Comparison of ENCODE assay signal across 22 cellular contexts in genomic region chr16:11452746-11453344, GRCh38.
A peak's percentile ranks its signal among the peaks of the same experiment; 100 is the strongest.
DNase-seq lines count a peak whose midpoint lies in the region; ATAC-seq and TF ChIP-seq lines count a peak whose summit lies in the region.
"Had no signal": no experiment of that assay in that cellular context is flagged by ENCODE, and none has a peak within 500 bp of the region (broad histone marks: within the 10 kb centered on the region; RNA-seq: fewer than 3 reads in every experiment).

No MANE protein-coding gene starts in this region.

- H4K20me1 ChIP-seq in PC-3 (ENCODE audit: low read length) = no peaks in the 10 kb centered on the region

- H3K4me3 ChIP-seq in PC-3 (ENCODE audit: low read length) = no peak overlapping the region
- H3K4me3 ChIP-seq in colonic mucosa = no peak overlapping the region
- H3K4me3 ChIP-seq: gastrocnemius medialis, GM12878 had no signal

- no peaks in the 10 kb centered on the region for H3K4me1 ChIP-seq in PC-3 (ENCODE audit: insufficient read depth, low read length)
- no peaks in the 10 kb centered on the region for H3K4me1 ChIP-seq in colonic mucosa
- H3K4me1 ChIP-seq: gastrocnemius medialis had no signal

- CTCF ChIA-PET in PC-3 (lab: Charles Lee) = no interaction called here

- H3K9me3 ChIP-seq in PC-3 (ENCODE audit: low read length) (no peaks in the 10 kb centered on the region), colonic mucosa (no peaks in the 10 kb centered on the region)
- H3K9me3 ChIP-seq: gastrocnemius medialis had no signal

- peaks cover 20% of the 10 kb centered on the region; the same call in 1 of the 2 replicates for H3K27me3 ChIP-seq in PC-3 (ENCODE audit: low read length)
- H3K27me3 ChIP-seq in colonic mucosa = no peaks in the 10 kb centered on the region
- H3K27me3 ChIP-seq: gastrocnemius medialis had no signal

- no peak overlapping the region for H3K27ac ChIP-seq in PC-3 (ENCODE audit: low read length)
- no peak overlapping the region for H3K27ac ChIP-seq in colonic mucosa
- H3K27ac ChIP-seq: gastrocnemius medialis had no signal

- no peak overlapping the region for H3K9ac ChIP-seq in PC-3 (ENCODE audit: low read length)
- H3K9ac ChIP-seq in colonic mucosa (ENCODE audit: low read depth in 2 of 2, low read length in 2 of 2) = no peak overlapping the region
- H3K9ac ChIP-seq: SK-N-SH had no signal

- intact Hi-C loops in PC-3 (cut with micrococcal nuclease) = no loop called here
- intact Hi-C loops in colonic mucosa (cut with DNase I) = no loop called here

- H3K79me2 ChIP-seq in PC-3 (ENCODE audit: low read length) = no peaks in the 10 kb centered on the region

- TF ChIP-seq CTCF in PC-3 (conservative IDR thresholded peaks at IDR 0.05; ENCODE audit: low read depth, low read length) (no peak), colonic mucosa (IDR thresholded peaks at IDR 0.05) (no peak)

- no peak overlapping the region for H2AFZ ChIP-seq in PC-3 (ENCODE audit: low read length)

- BruUV-seq in PC-3 (replicated peaks; lab: Mats Ljungman, UMichigan) = no TSS peak

- no peak overlapping the region for H3K4me2 ChIP-seq in PC-3 (ENCODE audit: low read length)
- H3K4me2 ChIP-seq: SK-N-SH had no signal

- H3F3A ChIP-seq in PC-3 (ENCODE audit: low read length, unreplicated experiment) = no peaks in the 10 kb centered on the region

- no peaks in the 10 kb centered on the region for H3K9me2 ChIP-seq in PC-3 (replicated peaks; ENCODE audit: low read length)
- H3K9me2 ChIP-seq: SK-N-SH had no signal

- POLR2A ChIA-PET in PC-3 (lab: Charles Lee; ENCODE audit: unreplicated experiment) = no interaction called here

- DNase-seq in DMS79 (lab: John Stamatoyannopoulos, UW) (peak; percentile 14), PC-3 (peak; percentile 15), fibroblast of gingiva (ENCODE audit: low read depth) (peak; percentile 24), stromal cell of bone marrow (ENCODE audit: low read depth) (peak; percentile 13), putamen (ENCODE audit: low spot score) (no peak), NCI-H2029 (lab: John Stamatoyannopoulos, UW) (no peak), colonic mucosa (no peak)
- DNase-seq: activated CD4-positive, alpha-beta T cell treated with anti-CD3 and anti-CD28 coated beads for 48 hours; activated naive CD4-positive, alpha-beta T cell treated with Interleukin-2 at 50 U/mL for 16 hours; activated T-cell treated with anti-CD3 and anti-CD28 coated beads, Interleukin-2, amount 50 U/mL, for 48 hours; amygdala; C1 segment of cervical spinal cord; caudate nucleus; gastrocnemius medialis; hippocampal formation; KG1; NCI-H1436; NCI-H526; SK-N-SH; stimulated activated naive CD8-positive, alpha-beta T cell treated with anti-CD3 and anti-CD28 coated beads, Interleukin-15, amount 100 ng/mL, for 72 hours; T-helper 2 cell had no signal

- H3K36me3 ChIP-seq in PC-3 (ENCODE audit: low read depth, low read length) = no peaks in the 10 kb centered on the region
- no peaks in the 10 kb centered on the region for H3K36me3 ChIP-seq in colonic mucosa
- H3K36me3 ChIP-seq: gastrocnemius medialis had no signal

- no peak for ATAC-seq in PC-3
- ATAC-seq: gastrocnemius medialis; GM12878; stimulated activated naive CD8-positive, alpha-beta T cell treated with anti-CD3 and anti-CD28 coated beads, Interleukin-15, amount 100 ng/mL, for 72 hours had no signal

Comparison
In these comparisons a context has a peak if more than half of its experiments do, and no peak if none do; other contexts are left out.
1. DNase-seq: peak in DMS79 (single experiment), PC-3 (single experiment), fibroblast of gingiva (single experiment) and stromal cell of bone marrow (single experiment); none in putamen (single experiment), NCI-H2029 (single experiment) and colonic mucosa (single experiment).